ENCODE assay signal across 22 cellular contexts in the genomic region with DNA sequence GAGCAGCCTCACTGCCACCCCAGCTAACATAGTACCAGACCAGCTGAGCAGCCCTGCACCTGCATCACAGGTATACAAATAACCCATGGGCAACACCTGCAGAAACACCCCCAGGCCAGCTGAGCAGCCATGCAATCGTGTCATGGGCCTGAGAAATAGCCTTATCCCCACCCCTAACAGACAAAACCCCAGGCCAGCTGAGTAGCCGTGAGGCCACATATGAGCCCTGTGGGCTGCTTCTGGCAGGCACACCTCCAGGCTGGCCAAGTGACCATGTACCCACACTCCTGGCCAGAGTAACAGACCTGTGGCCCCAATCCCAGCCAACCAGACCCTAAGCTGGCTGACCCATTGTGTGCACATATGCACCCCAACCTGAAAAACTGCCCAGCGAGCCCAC.
"Had no signal": no experiment of that assay in that cellular context is flagged by ENCODE, and none has a peak within 500 bp of the region (broad histone marks: within the 10 kb centered on the region; RNA-seq: fewer than 3 reads in every experiment).

No MANE protein-coding gene starts in this region.

- H2AFZ ChIP-seq: parathyroid adenoma had no signal

- DNase-seq: naive thymus-derived CD8-positive, alpha-beta T cell; nephron progenitor cell; occipital lobe; ovary; psoas muscle; right lobe of liver; sigmoid colon; small intestine; stimulated activated CD4-positive, alpha-beta T cell treated with anti-CD3 and anti-CD28 coated beads, Interleukin-15, amount 100 ng/mL, for 24 hours; stimulated activated CD4-positive, alpha-beta T cell treated with anti-CD3 and anti-CD28 coated beads, Interleukin-2, amount 100 ng/mL, for 24 hours; stimulated activated CD4-positive, alpha-beta T cell treated with anti-CD3 and anti-CD28 coated beads, Interleukin-2, amount 100 ng/mL, for 48 hours; stimulated activated CD4-positive, alpha-beta T cell treated with anti-CD3 and anti-CD28 coated beads, Interleukin-4, amount 100 ng/mL, for 24 hours; stimulated activated naive B cell treated with anti-CD40 and anti-IgM and Interleukin-4, amounts not matched to agents 10 μg/mL and 1 μg/mL and 100 μg/mL, for 72 hours; stimulated activated naive CD4-positive, alpha-beta T cell treated with Interleukin-2 at 50 U/mL for 16 hours; stomach; thyroid gland; trophoblast cell; uterus had no signal

- H3K27ac ChIP-seq: ovary, parathyroid adenoma, psoas muscle, right lobe of liver, sigmoid colon, stomach, thoracic aorta, thyroid gland, tibial nerve, upper lobe of left lung, uterus had no signal

- H3K27me3 ChIP-seq: ovary, right lobe of liver, sigmoid colon, stomach, thyroid gland, tibial nerve, upper lobe of left lung, uterus had no signal

- H3K4me3 ChIP-seq: ovary, psoas muscle, right lobe of liver, sigmoid colon, stomach, thoracic aorta, thyroid gland, tibial nerve, upper lobe of left lung, uterus had no signal

- H3K36me3 ChIP-seq: ovary had no signal

- FAIRE-seq: small intestine had no signal

- H3K4me1 ChIP-seq: parathyroid adenoma, psoas muscle, right lobe of liver, sigmoid colon, stomach, thyroid gland, tibial nerve, upper lobe of left lung, uterus had no signal

- H3K9me3 ChIP-seq: thyroid gland had no signal

- H3K9ac ChIP-seq: parathyroid adenoma had no signal
